ENCODE assay signal across 8 cellular contexts in genomic region chr7:2109936-2110585, GRCh38.
A peak's percentile ranks its signal among the peaks of the same experiment; 100 is the strongest.
DNase-seq lines count a peak whose midpoint lies in the region; ATAC-seq and TF ChIP-seq lines count a peak whose summit lies in the region.

No MANE protein-coding gene starts in this region.

- no peak overlapping the region for H3K4me3 ChIP-seq in fibroblast of mammary gland (ENCODE audit: control insufficient read depth, low read depth, low read length)

- CTCF ChIA-PET in activated CD8-positive, alpha-beta T cell treated with anti-CD3 and anti-CD28 coated beads for 36 hours (lab: Charles Lee), result interaction anchor here (1.3 kb wide), 1 partner anchor 10 kb away, joined by 5 read pairs; no protein-coding TSS in a partner anchor

- peak; percentile 94 for ATAC-seq in activated CD8-positive, alpha-beta T cell treated with anti-CD3 and anti-CD28 coated beads for 36 hours
- ATAC-seq in GM18498 (IDR thresholded peaks at IDR 0.05; ENCODE audit: unreplicated experiment) (no peak), GM21786 (IDR thresholded peaks at IDR 0.05; ENCODE audit: unreplicated experiment) (no peak), HG02623 (IDR thresholded peaks at IDR 0.05; ENCODE audit: unreplicated experiment) (no peak)

- no peaks in the 10 kb centered on the region for H3K27me3 Mint-ChIP-seq in activated CD8-positive, alpha-beta T cell treated with anti-CD3 and anti-CD28 coated beads for 36 hours

- POLR2A ChIA-PET in activated CD8-positive, alpha-beta T cell treated with anti-CD3 and anti-CD28 coated beads for 36 hours (lab: Charles Lee), result interaction anchor here (1.0 kb wide), 1 partner anchor 26 kb away, joined by 3 read pairs; no protein-coding TSS in a partner anchor

- peak overlapping the region; percentile 50 for H3K27ac Mint-ChIP-seq in activated CD8-positive, alpha-beta T cell treated with anti-CD3 and anti-CD28 coated beads for 36 hours

- no peak for TF ChIP-seq CTCF in activated CD8-positive, alpha-beta T cell treated with anti-CD3 and anti-CD28 coated beads for 36 hours (IDR thresholded peaks at IDR 0.05)
- no peak for TF ChIP-seq CTCF in fibroblast of mammary gland (conservative IDR thresholded peaks at IDR 0.05; ENCODE audit: control insufficient read depth, insufficient read depth, low read depth, low read length)

- DNase-seq in DMS 273 treated with DMSO at 0.1 percent for 48 hours (lab: John Stamatoyannopoulos, UW) (peak; percentile 90), MV-4-11 (lab: John Stamatoyannopoulos, UW) (peak; percentile 93), fibroblast of mammary gland (ENCODE audit: low read depth) (peak; percentile 98)
- DNase-seq in activated CD8-positive, alpha-beta T cell treated with anti-CD3 and anti-CD28 coated beads for 36 hours, result peak; percentile 87
- peak; percentile 84 for DNase-seq in stimulated activated CD4-positive, alpha-beta T cell treated with anti-CD3 and anti-CD28 coated beads, Interleukin-15, amount 100 ng/mL, for 24 hours

- no peaks in the 10 kb centered on the region for H3K9me3 Mint-ChIP-seq in activated CD8-positive, alpha-beta T cell treated with anti-CD3 and anti-CD28 coated beads for 36 hours

- peak overlapping the region; percentile 65 for H3K4me3 Mint-ChIP-seq in activated CD8-positive, alpha-beta T cell treated with anti-CD3 and anti-CD28 coated beads for 36 hours

- H3K36me3 Mint-ChIP-seq in activated CD8-positive, alpha-beta T cell treated with anti-CD3 and anti-CD28 coated beads for 36 hours (ENCODE audit: low read depth), result peaks cover 7% of the 10 kb centered on the region

- peaks cover 46% of the 10 kb centered on the region for H3K4me1 Mint-ChIP-seq in activated CD8-positive, alpha-beta T cell treated with anti-CD3 and anti-CD28 coated beads for 36 hours (ENCODE audit: low read depth)

- intact Hi-C loops in activated CD8-positive, alpha-beta T cell treated with anti-CD3 and anti-CD28 coated beads for 36 hours (cut with micrococcal nuclease), result no loop called here
